Comparison of ENCODE assay signal across 1 cellular context in genomic region chr1:221727146-221728036, GRCh38.
TF ChIP-seq lines count a peak whose summit lies in the region.

No MANE protein-coding gene starts in this region.

TF ChIP-seq in WTC11, 78 proteins besides CTCF, POLR2A, EP300 and RAD21 (continued from another document):
- TF ChIP-seq ZNF425 (CRISPR knock-in tag; conservative IDR thresholded peaks at IDR 0.05), result no peak
- TF ChIP-seq ZNF219 (CRISPR knock-in tag; IDR thresholded peaks at IDR 0.05; ENCODE audit: borderline replicate concordance), result no peak
- no peak for TF ChIP-seq ATF2 (CRISPR knock-in tag; IDR thresholded peaks at IDR 0.05; ENCODE audit: borderline replicate concordance, low read depth)
- TF ChIP-seq CBFB (CRISPR knock-in tag; IDR thresholded peaks at IDR 0.05; ENCODE audit: low read depth), result no peak
